In the genomic region with DNA sequence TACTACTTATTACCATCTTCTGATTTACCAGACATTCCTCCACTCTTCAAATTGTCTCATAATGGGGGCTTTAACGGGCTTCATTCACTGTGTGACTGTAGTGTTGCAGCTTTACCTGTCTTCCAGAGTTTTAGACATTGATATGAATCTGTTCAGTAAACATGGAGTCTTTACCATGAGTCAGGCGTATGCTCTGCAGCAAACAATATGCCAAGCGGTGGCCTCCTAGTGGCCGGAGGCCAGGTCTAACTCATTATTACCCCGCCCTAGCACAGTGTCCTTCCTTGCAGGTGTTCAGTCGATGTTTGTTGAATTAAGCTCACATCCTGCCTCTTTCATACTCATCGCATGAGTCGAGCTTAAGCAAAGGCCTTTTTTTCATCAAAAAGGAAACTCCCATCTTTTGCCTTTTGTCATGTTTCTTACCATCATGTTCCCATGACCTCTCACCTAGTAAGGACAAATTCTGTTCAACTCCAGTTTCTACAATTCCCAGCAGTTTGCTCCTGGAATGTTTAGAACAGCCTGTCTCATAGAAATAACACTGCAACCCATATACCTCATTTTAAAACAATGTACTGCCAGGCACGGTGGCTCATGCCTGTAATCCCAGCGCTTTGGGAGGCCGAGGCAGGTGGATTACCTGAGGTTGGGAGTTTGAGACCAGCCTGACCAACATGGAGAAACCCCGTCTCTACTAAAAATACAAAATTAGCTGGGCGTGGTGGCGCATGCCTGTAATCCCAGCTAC, we compare ENCODE assay signal across 8 cellular contexts. TPM values are rescaled to one million over a fixed set of nuclear protein-coding genes. Genes with fewer than 3 reads are reported as not detected.
DNase-seq lines count a peak whose midpoint lies in the region; ATAC-seq lines count a peak whose summit lies in the region.

No MANE protein-coding gene starts in this region.

- peaks cover 71% of the 10 kb centered on the region for H3K4me1 Mint-ChIP-seq in stimulated activated naive CD8-positive, alpha-beta T cell treated with anti-CD3 and anti-CD28 coated beads, Interleukin-15, amount 100 ng/mL, for 72 hours

- DNase-seq in COR-L47 (lab: John Stamatoyannopoulos, UW) (peak; percentile 73), SJCRH30 (peak; percentile 23 to 32), adipocyte (ENCODE audit: low read depth) (peak; percentile 71), islet precursor cell (peak; percentile 81), NCI-H2171 (lab: John Stamatoyannopoulos, UW) (no peak), posterior cingulate gyrus (no peak)
- DNase-seq in stimulated activated naive CD8-positive, alpha-beta T cell treated with anti-CD3 and anti-CD28 coated beads, Interleukin-15, amount 100 ng/mL, for 72 hours, result peak in 1 of 2 donors; percentile 67

- no peak overlapping the region for H3K4me3 Mint-ChIP-seq in stimulated activated naive CD8-positive, alpha-beta T cell treated with anti-CD3 and anti-CD28 coated beads, Interleukin-15, amount 100 ng/mL, for 72 hours

- H3K36me3 ChIP-seq in SJCRH30 (no peaks in the 10 kb centered on the region), adipocyte (ENCODE audit: control insufficient read depth, insufficient read depth, low read length, severe bottlenecking) (no peaks in the 10 kb centered on the region)

- H3K27me3 ChIP-seq in SJCRH30, result no peaks in the 10 kb centered on the region
- H3K27me3 ChIP-seq in adipocyte (replicated peaks; ENCODE audit: control insufficient read depth, insufficient read depth, low read length), result no peaks in the 10 kb centered on the region

- no peak overlapping the region for H3K27ac ChIP-seq in SJCRH30

- H3K9me3 ChIP-seq in SJCRH30 (replicated peaks) (no peaks in the 10 kb centered on the region), adipocyte (ENCODE audit: control insufficient read depth, low read length) (no peaks in the 10 kb centered on the region)

- peak overlapping the region; percentile 8 to 68 for H3K27ac Mint-ChIP-seq in stimulated activated naive CD8-positive, alpha-beta T cell treated with anti-CD3 and anti-CD28 coated beads, Interleukin-15, amount 100 ng/mL, for 72 hours

- H3K4me1 ChIP-seq in SJCRH30 (no peaks in the 10 kb centered on the region), adipocyte (ENCODE audit: control insufficient read depth, insufficient read depth, low read length) (peaks cover 48% of the 10 kb centered on the region)

- peak; percentile 37 for ATAC-seq in HG02798 (IDR thresholded peaks at IDR 0.05; ENCODE audit: poor library complexity, unreplicated experiment)
- ATAC-seq in stimulated activated naive CD8-positive, alpha-beta T cell treated with anti-CD3 and anti-CD28 coated beads, Interleukin-15, amount 100 ng/mL, for 72 hours, result peak; percentile 77

- H3K27me3 Mint-ChIP-seq in stimulated activated naive CD8-positive, alpha-beta T cell treated with anti-CD3 and anti-CD28 coated beads, Interleukin-15, amount 100 ng/mL, for 72 hours, result no peaks in the 10 kb centered on the region

- no peak overlapping the region for H3K9ac ChIP-seq in adipocyte (ENCODE audit: low read length)

- H3K4me3 ChIP-seq in SJCRH30 (no peak overlapping the region), adipocyte (ENCODE audit: low read length) (no peak overlapping the region)

- no peaks in the 10 kb centered on the region for H3K9me3 Mint-ChIP-seq in stimulated activated naive CD8-positive, alpha-beta T cell treated with anti-CD3 and anti-CD28 coated beads, Interleukin-15, amount 100 ng/mL, for 72 hours

- intact Hi-C loops in posterior cingulate gyrus (cut with DNase I), result no loop called here

RNA-seq across cellular contexts. Expression of a gene that starts 39.4 kb away (rescaled TPM):
- 12.7 and 13.9 TPM in 2 replicates for total RNA-seq in SJCRH30 (2014; rRNA removed; shearing (Covaris generic))

RNA-seq across cellular contexts. Expression of a gene that starts 39.6 kb away (rescaled TPM):
- total RNA-seq in SJCRH30 (2014; rRNA removed; shearing (Covaris generic)), result 16.0 and 22.6 TPM in 2 replicates

Comparison
In these comparisons a context has a peak if more than half of its experiments do, and no peak if none do; other contexts are left out.
1. DNase-seq: peak in COR-L47 (single experiment), SJCRH30 (2 of 2), adipocyte (single experiment) and islet precursor cell (single experiment); none in NCI-H2171 (single experiment) and posterior cingulate gyrus (0 of 10).